ENCODE assay signal across 8 cellular contexts in the genomic region with DNA sequence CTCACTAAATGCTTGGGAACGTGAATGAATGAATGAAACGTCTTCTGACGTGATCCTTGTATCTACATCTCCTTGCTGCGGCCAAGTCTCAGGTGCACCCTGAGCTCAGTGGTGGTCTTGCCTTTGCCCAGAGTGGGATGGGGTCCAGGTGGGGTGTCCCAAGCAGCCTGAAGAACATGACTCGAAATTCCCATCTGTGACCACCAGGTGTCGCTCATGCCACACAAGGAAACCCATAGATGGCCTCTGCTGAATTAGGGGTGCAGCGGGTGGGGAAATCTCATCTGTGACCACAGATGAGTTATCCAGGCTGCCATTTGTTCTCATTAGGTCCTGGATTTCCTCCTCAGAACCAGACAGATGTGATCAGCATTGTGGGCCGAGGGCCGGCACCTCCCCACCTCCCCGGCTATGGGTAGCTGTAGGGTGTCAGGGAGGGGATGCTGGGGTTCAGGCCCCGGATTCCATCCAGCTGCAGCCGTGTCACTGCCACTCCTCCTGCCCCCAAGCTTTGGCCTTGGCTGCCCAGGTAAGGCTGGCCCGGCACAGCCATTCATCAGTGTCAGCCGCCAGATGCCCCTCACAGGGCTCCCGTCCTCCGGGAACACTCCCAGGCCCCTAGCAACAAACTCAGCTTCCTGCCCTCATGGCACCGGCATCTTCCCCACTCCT. TPM values are rescaled to one million over a fixed set of nuclear protein-coding genes. Genes with fewer than 3 reads are reported as not detected.
DNase-seq lines count a peak whose midpoint lies in the region; ATAC-seq and TF ChIP-seq lines count a peak whose summit lies in the region.

No MANE protein-coding gene starts in this region.

- intact Hi-C loops in Right ventricle myocardium superior (cut with DNase I) = loop anchor here (10.0 kb wide), 2 partner anchors 290 to 1030 kb away; no protein-coding TSS in a partner anchor

- peak; percentile 57 for DNase-seq in GM06990 (ENCODE audit: extremely low read depth, insufficient read length)
- DNase-seq in HuH-7.5 (ENCODE audit: low spot score) = peak; percentile 66
- DNase-seq in activated naive CD4-positive, alpha-beta T cell treated with anti-CD3 and anti-CD28 coated beads, Interleukin-2, amount 50 U/mL, for 72 hours (ENCODE audit: low spot score in 2 of 2) = peak; percentile 72 to 80
- peak; percentile 77 for DNase-seq in Right ventricle myocardium superior
- DNase-seq in retina = peak; percentile 81
- DNase-seq in HPDE6-E6E7 (ENCODE audit: extremely low spot score) = no peak

- H3K4me3 ChIP-seq in GM06990 (replicated peaks; ENCODE audit: low read depth, low read length) = no peak overlapping the region

- no peaks in the 10 kb centered on the region for H3K27me3 ChIP-seq in GM06990 (replicated peaks; ENCODE audit: control insufficient read depth, insufficient read depth, low read length)

- H3K9me3 Mint-ChIP-seq in activated naive CD4-positive, alpha-beta T cell treated with anti-CD3 and anti-CD28 coated beads, Interleukin-2, amount 50 U/mL, for 72 hours = no peaks in the 10 kb centered on the region

- peak overlapping the region; percentile 3 to 83 for H3K27ac Mint-ChIP-seq in activated naive CD4-positive, alpha-beta T cell treated with anti-CD3 and anti-CD28 coated beads, Interleukin-2, amount 50 U/mL, for 72 hours

- ATAC-seq in SK-N-SH treated with all-trans-retinoic acid at 6 μM for 48 hours (peak; percentile 79), Right ventricle myocardium superior (ENCODE audit: poor library complexity) (peak; percentile 55), GM18517 (IDR thresholded peaks at IDR 0.05; ENCODE audit: unreplicated experiment) (no peak)
- peak in 1 of 2 donors; percentile 47 for ATAC-seq in activated naive CD4-positive, alpha-beta T cell treated with anti-CD3 and anti-CD28 coated beads, Interleukin-2, amount 50 U/mL, for 72 hours

- no peaks in the 10 kb centered on the region for H3K36me3 ChIP-seq in GM06990 (ENCODE audit: control insufficient read depth, insufficient read depth, low read length)

- TF ChIP-seq CTCF in GM06990 (IDR thresholded peaks at IDR 0.05; ENCODE audit: insufficient read depth, low read length, poor library complexity, severe bottlenecking) = peak; percentile 83

- peaks cover 0 to 5% of the 10 kb centered on the region in 2 donors for H3K36me3 Mint-ChIP-seq in activated naive CD4-positive, alpha-beta T cell treated with anti-CD3 and anti-CD28 coated beads, Interleukin-2, amount 50 U/mL, for 72 hours

TF ChIP-seq in SK-N-SH treated with all-trans-retinoic acid at 6 μM for 48 hours, 23 proteins besides CTCF, POLR2A, EP300 and RAD21:
- no peak for TF ChIP-seq TOX (CRISPR knock-in tag; IDR thresholded peaks at IDR 0.05; ENCODE audit: borderline replicate concordance)
- no peak for TF ChIP-seq CSDC2 (CRISPR knock-in tag; IDR thresholded peaks at IDR 0.05)
- TF ChIP-seq, protein P1, sequence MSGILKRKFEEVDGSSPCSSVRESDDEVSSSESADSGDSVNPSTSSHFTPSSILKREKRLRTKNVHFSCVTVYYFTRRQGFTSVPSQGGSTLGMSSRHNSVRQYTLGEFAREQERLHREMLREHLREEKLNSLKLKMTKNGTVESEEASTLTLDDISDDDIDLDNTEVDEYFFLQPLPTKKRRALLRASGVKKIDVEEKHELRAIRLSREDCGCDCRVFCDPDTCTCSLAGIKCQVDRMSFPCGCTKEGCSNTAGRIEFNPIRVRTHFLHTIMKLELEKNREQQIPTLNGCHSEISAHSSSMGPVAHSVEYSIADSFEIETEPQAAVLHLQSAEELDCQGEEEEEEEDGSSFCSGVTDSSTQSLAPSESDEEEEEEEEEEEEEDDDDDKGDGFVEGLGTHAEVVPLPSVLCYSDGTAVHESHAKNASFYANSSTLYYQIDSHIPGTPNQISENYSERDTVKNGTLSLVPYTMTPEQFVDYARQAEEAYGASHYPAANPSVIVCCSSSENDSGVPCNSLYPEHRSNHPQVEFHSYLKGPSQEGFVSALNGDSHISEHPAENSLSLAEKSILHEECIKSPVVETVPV (CRISPR knock-in tag; IDR thresholded peaks at IDR 0.05) = no peak
- TF ChIP-seq, protein P2, sequence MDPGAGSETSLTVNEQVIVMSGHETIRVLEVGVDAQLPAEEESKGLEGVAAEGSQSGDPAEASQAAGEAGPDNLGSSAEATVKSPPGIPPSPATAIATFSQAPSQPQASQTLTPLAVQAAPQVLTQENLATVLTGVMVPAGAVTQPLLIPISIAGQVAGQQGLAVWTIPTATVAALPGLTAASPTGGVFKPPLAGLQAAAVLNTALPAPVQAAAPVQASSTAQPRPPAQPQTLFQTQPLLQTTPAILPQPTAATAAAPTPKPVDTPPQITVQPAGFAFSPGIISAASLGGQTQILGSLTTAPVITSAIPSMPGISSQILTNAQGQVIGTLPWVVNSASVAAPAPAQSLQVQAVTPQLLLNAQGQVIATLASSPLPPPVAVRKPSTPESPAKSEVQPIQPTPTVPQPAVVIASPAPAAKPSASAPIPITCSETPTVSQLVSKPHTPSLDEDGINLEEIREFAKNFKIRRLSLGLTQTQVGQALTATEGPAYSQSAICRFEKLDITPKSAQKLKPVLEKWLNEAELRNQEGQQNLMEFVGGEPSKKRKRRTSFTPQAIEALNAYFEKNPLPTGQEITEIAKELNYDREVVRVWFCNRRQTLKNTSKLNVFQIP (CRISPR knock-in tag; IDR thresholded peaks at IDR 0.05; ENCODE audit: borderline replicate concordance, low read depth) = no peak
- TF ChIP-seq, protein P3, sequence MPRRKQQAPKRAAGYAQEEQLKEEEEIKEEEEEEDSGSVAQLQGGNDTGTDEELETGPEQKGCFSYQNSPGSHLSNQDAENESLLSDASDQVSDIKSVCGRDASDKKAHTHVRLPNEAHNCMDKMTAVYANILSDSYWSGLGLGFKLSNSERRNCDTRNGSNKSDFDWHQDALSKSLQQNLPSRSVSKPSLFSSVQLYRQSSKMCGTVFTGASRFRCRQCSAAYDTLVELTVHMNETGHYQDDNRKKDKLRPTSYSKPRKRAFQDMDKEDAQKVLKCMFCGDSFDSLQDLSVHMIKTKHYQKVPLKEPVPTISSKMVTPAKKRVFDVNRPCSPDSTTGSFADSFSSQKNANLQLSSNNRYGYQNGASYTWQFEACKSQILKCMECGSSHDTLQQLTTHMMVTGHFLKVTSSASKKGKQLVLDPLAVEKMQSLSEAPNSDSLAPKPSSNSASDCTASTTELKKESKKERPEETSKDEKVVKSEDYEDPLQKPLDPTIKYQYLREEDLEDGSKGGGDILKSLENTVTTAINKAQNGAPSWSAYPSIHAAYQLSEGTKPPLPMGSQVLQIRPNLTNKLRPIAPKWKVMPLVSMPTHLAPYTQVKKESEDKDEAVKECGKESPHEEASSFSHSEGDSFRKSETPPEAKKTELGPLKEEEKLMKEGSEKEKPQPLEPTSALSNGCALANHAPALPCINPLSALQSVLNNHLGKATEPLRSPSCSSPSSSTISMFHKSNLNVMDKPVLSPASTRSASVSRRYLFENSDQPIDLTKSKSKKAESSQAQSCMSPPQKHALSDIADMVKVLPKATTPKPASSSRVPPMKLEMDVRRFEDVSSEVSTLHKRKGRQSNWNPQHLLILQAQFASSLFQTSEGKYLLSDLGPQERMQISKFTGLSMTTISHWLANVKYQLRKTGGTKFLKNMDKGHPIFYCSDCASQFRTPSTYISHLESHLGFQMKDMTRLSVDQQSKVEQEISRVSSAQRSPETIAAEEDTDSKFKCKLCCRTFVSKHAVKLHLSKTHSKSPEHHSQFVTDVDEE (CRISPR knock-in tag; IDR thresholded peaks at IDR 0.05) = no peak
- TF ChIP-seq PPARA (CRISPR knock-in tag; IDR thresholded peaks at IDR 0.05; ENCODE audit: borderline replicate concordance) = no peak
- TF ChIP-seq ZNF565 (CRISPR knock-in tag; conservative IDR thresholded peaks at IDR 0.05; ENCODE audit: low read depth) = no peak
- no peak for TF ChIP-seq ARNTL (CRISPR knock-in tag; IDR thresholded peaks at IDR 0.05; ENCODE audit: borderline replicate concordance, low read depth)
- no peak for TF ChIP-seq ZFP30 (CRISPR knock-in tag; IDR thresholded peaks at IDR 0.05)
- TF ChIP-seq TCF4 (CRISPR knock-in tag; IDR thresholded peaks at IDR 0.05; ENCODE audit: borderline replicate concordance) = no peak
- TF ChIP-seq ESRRG (CRISPR knock-in tag; IDR thresholded peaks at IDR 0.05) = no peak
- TF ChIP-seq, protein P4, sequence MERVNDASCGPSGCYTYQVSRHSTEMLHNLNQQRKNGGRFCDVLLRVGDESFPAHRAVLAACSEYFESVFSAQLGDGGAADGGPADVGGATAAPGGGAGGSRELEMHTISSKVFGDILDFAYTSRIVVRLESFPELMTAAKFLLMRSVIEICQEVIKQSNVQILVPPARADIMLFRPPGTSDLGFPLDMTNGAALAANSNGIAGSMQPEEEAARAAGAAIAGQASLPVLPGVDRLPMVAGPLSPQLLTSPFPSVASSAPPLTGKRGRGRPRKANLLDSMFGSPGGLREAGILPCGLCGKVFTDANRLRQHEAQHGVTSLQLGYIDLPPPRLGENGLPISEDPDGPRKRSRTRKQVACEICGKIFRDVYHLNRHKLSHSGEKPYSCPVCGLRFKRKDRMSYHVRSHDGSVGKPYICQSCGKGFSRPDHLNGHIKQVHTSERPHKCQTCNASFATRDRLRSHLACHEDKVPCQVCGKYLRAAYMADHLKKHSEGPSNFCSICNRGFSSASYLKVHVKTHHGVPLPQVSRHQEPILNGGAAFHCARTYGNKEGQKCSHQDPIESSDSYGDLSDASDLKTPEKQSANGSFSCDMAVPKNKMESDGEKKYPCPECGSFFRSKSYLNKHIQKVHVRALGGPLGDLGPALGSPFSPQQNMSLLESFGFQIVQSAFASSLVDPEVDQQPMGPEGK (CRISPR knock-in tag; IDR thresholded peaks at IDR 0.05; ENCODE audit: borderline replicate concordance) = no peak
- TF ChIP-seq ISL1 (CRISPR knock-in tag; IDR thresholded peaks at IDR 0.05) = no peak
- no peak for TF ChIP-seq SNAI2 (CRISPR knock-in tag; IDR thresholded peaks at IDR 0.05)
- no peak for TF ChIP-seq GLIS3 (CRISPR knock-in tag; IDR thresholded peaks at IDR 0.05)
- TF ChIP-seq, protein P5, sequence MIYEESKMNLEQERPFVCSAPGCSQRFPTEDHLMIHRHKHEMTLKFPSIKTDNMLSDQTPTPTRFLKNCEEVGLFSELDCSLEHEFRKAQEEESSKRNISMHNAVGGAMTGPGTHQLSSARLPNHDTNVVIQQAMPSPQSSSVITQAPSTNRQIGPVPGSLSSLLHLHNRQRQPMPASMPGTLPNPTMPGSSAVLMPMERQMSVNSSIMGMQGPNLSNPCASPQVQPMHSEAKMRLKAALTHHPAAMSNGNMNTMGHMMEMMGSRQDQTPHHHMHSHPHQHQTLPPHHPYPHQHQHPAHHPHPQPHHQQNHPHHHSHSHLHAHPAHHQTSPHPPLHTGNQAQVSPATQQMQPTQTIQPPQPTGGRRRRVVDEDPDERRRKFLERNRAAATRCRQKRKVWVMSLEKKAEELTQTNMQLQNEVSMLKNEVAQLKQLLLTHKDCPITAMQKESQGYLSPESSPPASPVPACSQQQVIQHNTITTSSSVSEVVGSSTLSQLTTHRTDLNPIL (CRISPR knock-in tag; IDR thresholded peaks at IDR 0.05; ENCODE audit: low read depth) = no peak
- TF ChIP-seq OSR1 (CRISPR knock-in tag; IDR thresholded peaks at IDR 0.05) = no peak

RNA-seq across cellular contexts. Expression of a gene that starts 21.0 kb away (rescaled TPM):
- total RNA-seq in activated naive CD4-positive, alpha-beta T cell treated with anti-CD3 and anti-CD28 coated beads, Interleukin-2, amount 50 U/mL, for 72 hours = 10 to 100 TPM; 16.7 to 19.8 TPM
- 40.6 TPM for total RNA-seq in Right ventricle myocardium superior
